In the genomic region with DNA sequence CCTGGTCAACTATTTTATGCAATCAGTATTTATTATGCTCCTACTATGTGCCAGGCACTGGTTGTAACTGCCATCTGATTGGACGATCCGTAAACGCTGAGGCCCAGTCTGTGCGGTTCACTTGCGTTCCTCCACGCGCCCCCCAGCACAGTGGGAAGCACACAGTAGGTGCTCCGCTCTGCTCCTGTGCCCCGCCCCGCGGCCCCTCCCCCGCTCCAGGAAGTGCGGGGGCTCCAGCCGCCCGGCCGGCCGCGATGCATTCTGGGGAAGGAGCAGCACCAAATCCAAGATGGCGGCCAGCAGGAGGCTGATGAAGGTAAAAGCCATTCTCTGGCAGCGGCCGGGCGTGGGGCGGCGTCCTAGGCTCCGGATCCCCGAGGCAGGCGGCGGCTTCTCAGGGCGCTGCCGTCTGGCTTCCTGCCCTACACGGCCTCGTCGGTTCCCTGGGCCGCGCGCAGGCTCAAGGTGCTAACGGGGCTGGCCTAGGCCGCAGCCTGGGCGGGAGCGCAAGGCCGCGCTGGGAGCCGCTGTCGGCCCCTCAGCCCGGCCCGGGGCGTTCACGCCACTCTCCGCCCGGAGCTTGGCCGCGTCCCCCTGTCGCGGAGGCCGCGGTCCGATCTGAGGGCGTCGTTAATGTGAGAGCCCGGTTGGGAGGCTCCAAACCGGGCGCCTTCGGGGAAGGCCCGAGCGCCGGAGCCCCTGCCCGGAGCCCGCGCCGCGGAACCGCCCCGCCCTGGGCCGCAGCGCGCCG, we compare ENCODE assay signal across 8 cellular contexts. TPM values are rescaled to one million over a fixed set of nuclear protein-coding genes. Genes with fewer than 3 reads are reported as not detected.
DNase-seq lines count a peak whose midpoint lies in the region; ATAC-seq and TF ChIP-seq lines count a peak whose summit lies in the region.

Gene UBE2L3, plus strand, starts transcription at position 259 of the 751 bp plus-strand sequence. Its CDS starts 31 bp downstream, at position 290.

- H3K36me3 ChIP-seq in DOHH2 (ENCODE audit: control insufficient read depth, low read length) (peaks cover 41% of the 10 kb centered on the region), mammary epithelial cell (ENCODE audit: insufficient read depth, low read length) (no peaks in the 10 kb centered on the region)

- H2AFZ ChIP-seq in mammary epithelial cell (ENCODE audit: low read depth, low read length), result peak within 1 kb of the TSS; percentile 87

- peaks cover 4% of the 10 kb centered on the region; the same call in 1 of the 2 replicates for H3F3A ChIP-seq in DOHH2 (ENCODE audit: control insufficient read depth, insufficient read depth)

- peak; percentile 92 for ATAC-seq in activated B cell treated with CpG ODN at 0.5 μM for 24 hours (ENCODE audit: low read depth)
- no peak for ATAC-seq in HG02973 (IDR thresholded peaks at IDR 0.05; ENCODE audit: unreplicated experiment)

- H3K4me2 ChIP-seq in DOHH2 (ENCODE audit: low read length) (peak within 1 kb of the TSS; percentile 67), mammary epithelial cell (ENCODE audit: insufficient read depth, low read depth, low read length) (peak within 1 kb of the TSS; percentile 87)

- DNase-seq in HEK293T (ENCODE audit: extremely low spot score) (peak; percentile 95), NCI-H2171 (lab: John Stamatoyannopoulos, UW) (peak; percentile 65), activated B cell treated with CpG ODN at 0.5 μM for 24 hours (peak; percentile 86), mammary epithelial cell (peak; percentile 80), iPS-NIHi11 (ENCODE audit: low spot score) (peak; percentile 97)

- no peaks in the 10 kb centered on the region for H3K9me3 Mint-ChIP-seq in activated B cell treated with CpG ODN at 0.5 μM for 24 hours

- H3K9me3 ChIP-seq in DOHH2 (ENCODE audit: control insufficient read depth, insufficient read depth, low read length) (no peaks in the 10 kb centered on the region), mammary epithelial cell (replicated peaks; ENCODE audit: insufficient read depth, low read length) (no peaks in the 10 kb centered on the region)

- H3K9me2 ChIP-seq in DOHH2 (replicated peaks; ENCODE audit: control insufficient read depth, low read length), result no peaks in the 10 kb centered on the region

- CTCF ChIA-PET in HEK293T (lab: Yijun Ruan, JAX), result no interaction called here
- CTCF ChIA-PET in activated B cell treated with CpG ODN at 0.5 μM for 24 hours (lab: Charles Lee), result interaction anchor here (1.4 kb wide), 1 partner anchor 62 kb away, joined by 4 read pairs; no protein-coding TSS in a partner anchor
- CTCF ChIA-PET in mammary epithelial cell (lab: Charles Lee; ENCODE audit: low non-redundant PET), result no interaction called here

- peaks cover 37% of the 10 kb centered on the region for H3K4me1 ChIP-seq in DOHH2 (ENCODE audit: control insufficient read depth, low read length)
- H3K4me1 ChIP-seq in mammary epithelial cell (ENCODE audit: insufficient read depth, low read length), result peaks cover 14% of the 10 kb centered on the region

- H3K27me3 ChIP-seq in DOHH2 (ENCODE audit: control insufficient read depth, low read length) (no peaks in the 10 kb centered on the region), mammary epithelial cell (ENCODE audit: insufficient read depth, low read length) (no peaks in the 10 kb centered on the region)

- peak within 1 kb of the TSS; percentile 82 for H3K27ac Mint-ChIP-seq in activated B cell treated with CpG ODN at 0.5 μM for 24 hours

- POLR2A ChIA-PET in HEK293T (lab: Yijun Ruan, JAX) (interaction anchor here (1.1 to 2.0 kb wide), 6 partner anchors 11 to 75 kb away, joined by 3 to 9 read pairs (median 3); partner anchors contain the start of gene SDF2L1), activated B cell treated with CpG ODN at 0.5 μM for 24 hours (lab: Charles Lee) (interaction anchor here (0.9 to 2.4 kb wide), 3 partner anchors 20 to 74 kb away, joined by 4 to 10 read pairs (median 7); partner anchors contain the start of genes SDF2L1 and YDJC)

- peak within 1 kb of the TSS; percentile 89 for H3K4me3 Mint-ChIP-seq in activated B cell treated with CpG ODN at 0.5 μM for 24 hours

- intact Hi-C loops in activated B cell treated with CpG ODN at 0.5 μM for 24 hours (cut with micrococcal nuclease), result loop anchor here (1.0 kb wide), 1 partner anchor 21 kb away; no protein-coding TSS in a partner anchor
- intact Hi-C loops in mammary epithelial cell (cut with micrococcal nuclease), result loop anchor here (2.0 kb wide), 1 partner anchor 75 kb away; the partner anchor contains the start of gene SDF2L1

- H3K79me2 ChIP-seq in DOHH2 (ENCODE audit: control insufficient read depth, low read length), result peaks cover 55% of the 10 kb centered on the region
- H3K79me2 ChIP-seq in mammary epithelial cell (ENCODE audit: insufficient read depth, low read length), result peaks cover 54% of the 10 kb centered on the region

- peaks cover 43% of the 10 kb centered on the region for H3K4me1 Mint-ChIP-seq in activated B cell treated with CpG ODN at 0.5 μM for 24 hours

- H4K20me1 ChIP-seq in DOHH2 (ENCODE audit: control insufficient read depth, insufficient read depth, low read depth, low read length) (peaks cover 36% of the 10 kb centered on the region), mammary epithelial cell (ENCODE audit: insufficient read depth, low read length) (peaks cover 8% of the 10 kb centered on the region)

- H3K27ac ChIP-seq in DOHH2 (ENCODE audit: low read depth, low read length), result peak within 1 kb of the TSS; percentile 63
- H3K27ac ChIP-seq in mammary epithelial cell (ENCODE audit: insufficient read depth, low read depth, low read length), result peak within 1 kb of the TSS; percentile 89
- peak within 1 kb of the TSS; percentile 88 to 100 (median 97) for H3K27ac ChIP-seq in skin epidermis

- BruUV-seq in mammary epithelial cell (replicated peaks; lab: Mats Ljungman, UMichigan), result TSS peak; percentile 19

- TF ChIP-seq CTCF in DOHH2 (IDR thresholded peaks at IDR 0.05; ENCODE audit: low read depth, low read length, poor library complexity, severe bottlenecking), result no peak
- TF ChIP-seq CTCF in activated B cell treated with CpG ODN at 0.5 μM for 24 hours (IDR thresholded peaks at IDR 0.05), result no peak
- TF ChIP-seq CTCF in mammary epithelial cell (conservative IDR thresholded peaks at IDR 0.05 in 1 of 2, IDR thresholded peaks at IDR 0.05 in 1 of 2; ENCODE audit: extremely low read depth in 1 of 2, insufficient read depth in 1 of 2, low read depth in 1 of 2, low read length in 2 of 2), result no peak

- H3K27me3 Mint-ChIP-seq in activated B cell treated with CpG ODN at 0.5 μM for 24 hours, result no peaks in the 10 kb centered on the region

- peak within 1 kb of the TSS; percentile 96 for H3K9ac ChIP-seq in mammary epithelial cell (ENCODE audit: insufficient read depth, low read length)

- WGBS in mammary epithelial cell (ENCODE audit: low coverage, missing lambda C conversion rate), result 0% methylated on average over 1 of the region's 77 CpGs

- H3K36me3 Mint-ChIP-seq in activated B cell treated with CpG ODN at 0.5 μM for 24 hours (ENCODE audit: low read depth), result peaks cover 17% of the 10 kb centered on the region

- in situ Hi-C loops in mammary epithelial cell (cut with MboI; ENCODE audit: low sequenced_read_pairs in 2 of 2), result no loop called here

- dilution Hi-C loops in mammary epithelial cell (cut with HindIII; ENCODE audit: low sequenced_read_pairs), result no loop called here

- H3K4me3 ChIP-seq in DOHH2 (ENCODE audit: low read length) (peak within 1 kb of the TSS; percentile 95), mammary epithelial cell (replicated peaks in 1 of 3; ENCODE audit: insufficient read depth in 1 of 3, low read depth in 2 of 3, low read length in 3 of 3) (peak within 1 kb of the TSS; percentile 78 to 99 (median 96)), skin epidermis (peak within 1 kb of the TSS; percentile 53 to 98 (median 83))

TF ChIP-seq in HEK293T, 16 proteins besides CTCF, POLR2A, EP300 and RAD21:
- TF ChIP-seq FOXK2 (IDR thresholded peaks at IDR 0.05) (no peak), ZNF384 (IDR thresholded peaks at IDR 0.05) (no peak), HDGF (IDR thresholded peaks at IDR 0.05; ENCODE audit: borderline replicate concordance) (no peak), BHLHE40 (IDR thresholded peaks at IDR 0.05; ENCODE audit: borderline replicate concordance) (no peak), SP1 (IDR thresholded peaks at IDR 0.05) (no peak), TARDBP (IDR thresholded peaks at IDR 0.05) (no peak), SUZ12 (IDR thresholded peaks at IDR 0.05) (no peak), NFRKB (IDR thresholded peaks at IDR 0.05) (peak; percentile 56), ELF4 (IDR thresholded peaks at IDR 0.05) (peak; percentile 89), L3MBTL2 (conservative IDR thresholded peaks at IDR 0.05) (no peak; the same call in 1 of the 2 replicates), CTBP1 (IDR thresholded peaks at IDR 0.05; ENCODE audit: borderline replicate concordance) (0 out of 2 replicates have a peak, but pooled peaks have one; percentile 23), ARNT (IDR thresholded peaks at IDR 0.05) (no peak), FOXA1 (IDR thresholded peaks at IDR 0.05) (no peak), LEF1 (IDR thresholded peaks at IDR 0.05; ENCODE audit: borderline replicate concordance) (no peak), FOXM1 (IDR thresholded peaks at IDR 0.05; ENCODE audit: borderline replicate concordance) (no peak; the same call in 1 of the 2 replicates)
- TF ChIP-seq, protein P1, sequence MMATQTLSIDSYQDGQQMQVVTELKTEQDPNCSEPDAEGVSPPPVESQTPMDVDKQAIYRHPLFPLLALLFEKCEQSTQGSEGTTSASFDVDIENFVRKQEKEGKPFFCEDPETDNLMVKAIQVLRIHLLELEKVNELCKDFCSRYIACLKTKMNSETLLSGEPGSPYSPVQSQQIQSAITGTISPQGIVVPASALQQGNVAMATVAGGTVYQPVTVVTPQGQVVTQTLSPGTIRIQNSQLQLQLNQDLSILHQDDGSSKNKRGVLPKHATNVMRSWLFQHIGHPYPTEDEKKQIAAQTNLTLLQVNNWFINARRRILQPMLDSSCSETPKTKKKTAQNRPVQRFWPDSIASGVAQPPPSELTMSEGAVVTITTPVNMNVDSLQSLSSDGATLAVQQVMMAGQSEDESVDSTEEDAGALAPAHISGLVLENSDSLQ (IDR thresholded peaks at IDR 0.05), result peak; percentile 2; the same call in 1 of the 2 replicates

RNA-seq across cellular contexts. Expression of gene UBE2L3, which starts in this region (rescaled TPM):
- total RNA-seq in activated B cell treated with CpG ODN at 0.5 μM for 24 hours (39.8 and 43.3 TPM in 2 replicates), mammary epithelial cell (10 to 100 TPM; 37.5 to 60.1 TPM)
- polyA plus RNA-seq in mammary epithelial cell, result 57.5 TPM
- 29.6 TPM for polyA minus RNA-seq in mammary epithelial cell
